Comparison of ENCODE assay signal across 34 cellular contexts in the genomic region with DNA sequence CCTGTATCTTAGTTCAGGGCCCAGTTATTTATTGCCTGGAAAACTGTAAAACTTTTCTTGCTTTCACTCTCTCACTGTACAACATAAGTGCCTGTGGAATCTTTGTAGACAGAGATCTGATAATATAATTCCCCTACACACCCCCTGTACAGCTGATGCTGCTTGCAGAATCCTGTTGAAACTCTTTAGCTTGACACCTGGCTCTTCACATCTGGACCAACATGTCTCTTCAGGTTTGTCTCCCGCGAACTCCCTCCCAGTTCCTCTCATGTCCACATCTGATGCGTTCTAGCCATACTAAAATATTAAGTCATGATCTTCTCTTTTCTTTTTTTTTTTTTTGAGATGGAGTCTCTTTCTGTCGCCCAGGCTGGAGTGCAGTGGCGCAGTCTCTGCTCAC.
"Had no signal": no experiment of that assay in that cellular context is flagged by ENCODE, and none has a peak within 500 bp of the region (broad histone marks: within the 10 kb centered on the region; RNA-seq: fewer than 3 reads in every experiment).

No MANE protein-coding gene starts in this region.

- H3K9me3 Mint-ChIP-seq: activated CD4-positive, alpha-beta memory T cell treated with anti-CD3 and anti-CD28 coated beads for 36 hours; activated naive CD8-positive, alpha-beta T cell treated with anti-CD3 and anti-CD28 coated beads, Interleukin-2, amount 50 U/mL, for 24 hours; activated T-helper 1 cell treated with anti-CD3 and anti-CD28 coated beads, Interleukin-12 subunit alpha, Interleukin-12 subunit beta, Interleukin-2, Interleukin-4 antibody, amounts not matched to agents 30 ng/mL and 10 ng/mL and 1 ng/mL, durations not matched to agents 14 hours and 24 hours and 36 hours; endodermal cell; mesothelial cell of epicardium; naive thymus-derived CD8-positive, alpha-beta T cell; stimulated activated effector memory CD8-positive, alpha-beta T cell treated with anti-CD3 and anti-CD28 coated beads, Interleukin-12 subunit alpha, Interleukin-12 subunit beta, amount 100 ng/mL, for 72 hours had no signal

- H3K36me3 ChIP-seq: heart left ventricle, stomach, tibial artery, upper lobe of right lung, WERI-Rb-1 had no signal

- H3K27me3 ChIP-seq: heart left ventricle, stomach, tibial artery, upper lobe of right lung had no signal

- H3K4me3 Mint-ChIP-seq: activated CD4-positive, alpha-beta memory T cell treated with anti-CD3 and anti-CD28 coated beads for 36 hours; activated CD4-positive, alpha-beta T cell treated with anti-CD3 and anti-CD28 coated beads, Interleukin-2, amount 10 ng/mL, durations not matched to agents 24 days and 14 days; activated naive CD4-positive, alpha-beta T cell treated with anti-CD3 and anti-CD28 coated beads, Interleukin-2, amount 10 ng/mL, durations not matched to agents 7 days and 5 days; activated naive CD8-positive, alpha-beta T cell treated with anti-CD3 and anti-CD28 coated beads, Interleukin-2, amount 50 U/mL, for 24 hours; activated T-helper 1 cell treated with anti-CD3 and anti-CD28 coated beads, Interleukin-12 subunit alpha, Interleukin-12 subunit beta, Interleukin-2, Interleukin-4 antibody, amounts not matched to agents 30 ng/mL and 10 ng/mL and 1 ng/mL, durations not matched to agents 14 hours and 24 hours and 36 hours; endodermal cell; immature natural killer cell; mesothelial cell of epicardium; naive thymus-derived CD8-positive, alpha-beta T cell; stimulated activated effector memory CD8-positive, alpha-beta T cell treated with anti-CD3 and anti-CD28 coated beads, Interleukin-12 subunit alpha, Interleukin-12 subunit beta, amount 100 ng/mL, for 72 hours; T-helper 17 cell had no signal

- H3K27me3 Mint-ChIP-seq: activated CD4-positive, alpha-beta memory T cell treated with anti-CD3 and anti-CD28 coated beads for 36 hours; activated CD4-positive, alpha-beta T cell treated with anti-CD3 and anti-CD28 coated beads, Interleukin-2, amount 10 ng/mL, durations not matched to agents 24 days and 14 days; activated naive CD8-positive, alpha-beta T cell treated with anti-CD3 and anti-CD28 coated beads, Interleukin-2, amount 50 U/mL, for 24 hours; naive thymus-derived CD8-positive, alpha-beta T cell; T-helper 17 cell had no signal

- H3K27ac Mint-ChIP-seq: activated CD4-positive, alpha-beta memory T cell treated with anti-CD3 and anti-CD28 coated beads for 36 hours; activated CD4-positive, alpha-beta T cell treated with anti-CD3 and anti-CD28 coated beads, Interleukin-2, amount 10 ng/mL, durations not matched to agents 24 days and 14 days; activated naive CD4-positive, alpha-beta T cell treated with anti-CD3 and anti-CD28 coated beads, Interleukin-2, amount 10 ng/mL, durations not matched to agents 7 days and 5 days; activated naive CD8-positive, alpha-beta T cell treated with anti-CD3 and anti-CD28 coated beads, Interleukin-2, amount 50 U/mL, for 24 hours; activated T-helper 1 cell treated with anti-CD3 and anti-CD28 coated beads, Interleukin-12 subunit alpha, Interleukin-12 subunit beta, Interleukin-2, Interleukin-4 antibody, amounts not matched to agents 30 ng/mL and 10 ng/mL and 1 ng/mL, durations not matched to agents 14 hours and 24 hours and 36 hours; endodermal cell; immature natural killer cell; stimulated activated effector memory CD8-positive, alpha-beta T cell treated with anti-CD3 and anti-CD28 coated beads, Interleukin-12 subunit alpha, Interleukin-12 subunit beta, amount 100 ng/mL, for 72 hours; T-helper 17 cell had no signal

- H3K36me3 Mint-ChIP-seq: activated CD4-positive, alpha-beta memory T cell treated with anti-CD3 and anti-CD28 coated beads for 36 hours; immature natural killer cell; mesothelial cell of epicardium; naive thymus-derived CD8-positive, alpha-beta T cell; stimulated activated effector memory CD8-positive, alpha-beta T cell treated with anti-CD3 and anti-CD28 coated beads, Interleukin-12 subunit alpha, Interleukin-12 subunit beta, amount 100 ng/mL, for 72 hours had no signal

- DNase-seq: activated CD4-positive, alpha-beta memory T cell treated with anti-CD3 and anti-CD28 coated beads for 36 hours; activated CD4-positive, alpha-beta T cell treated with anti-CD3 and anti-CD28 coated beads, Interleukin-2, amount 10 ng/mL, durations not matched to agents 24 days and 14 days; activated CD4-positive, CD25-positive, alpha-beta regulatory T cell treated with anti-CD3 and anti-CD28 coated beads, Interleukin-2, amount 50 U/mL, for 72 hours; activated CD8-positive, alpha-beta memory T cell treated with anti-CD3 and anti-CD28 coated beads, Interleukin-2, amount 50 U/mL, for 4 hours; activated gamma-delta T cell; activated naive CD4-positive, alpha-beta T cell treated with anti-CD3 and anti-CD28 coated beads, Interleukin-2, amount 10 ng/mL, durations not matched to agents 7 days and 5 days; activated naive CD8-positive, alpha-beta T cell treated with anti-CD3 and anti-CD28 coated beads, Interleukin-2, amount 50 U/mL, for 24 hours; activated T-cell treated with anti-CD3 and anti-CD28 coated beads, Interleukin-2, amount 50 U/mL, for 1 hour; amygdala; caudate nucleus; cortex of kidney; endodermal cell; foreskin fibroblast; heart left ventricle; hypothalamus; immature natural killer cell; kidney; left colon; mammary epithelial cell; naive thymus-derived CD8-positive, alpha-beta T cell; stimulated activated CD4-positive, alpha-beta T cell treated with anti-CD3 and anti-CD28 coated beads, Interleukin-12 subunit alpha, Interleukin-12 subunit beta, amount 100 ng/mL, for 4 hours; stimulated activated CD4-positive, alpha-beta T cell treated with anti-CD3 and anti-CD28 coated beads, Interleukin-4, amount 100 ng/mL, for 24 hours; stomach; T-helper 17 cell; T1000; tibial artery; upper lobe of right lung; WERI-Rb-1 had no signal

- H3K27ac ChIP-seq: stomach, tibial artery, upper lobe of right lung, WERI-Rb-1 had no signal

- H3K4me3 ChIP-seq: heart left ventricle, skin epidermis, stomach, tibial artery, upper lobe of right lung had no signal

- H3K9me3 ChIP-seq: heart left ventricle, stomach, tibial artery, upper lobe of right lung had no signal

- ATAC-seq: activated naive CD8-positive, alpha-beta T cell treated with anti-CD3 and anti-CD28 coated beads, Interleukin-2, amount 50 U/mL, for 24 hours; esophagus mucosa; heart left ventricle; left colon; naive thymus-derived CD8-positive, alpha-beta T cell; sciatic nerve; stimulated activated effector memory CD8-positive, alpha-beta T cell treated with anti-CD3 and anti-CD28 coated beads, Interleukin-12 subunit alpha, Interleukin-12 subunit beta, amount 100 ng/mL, for 72 hours; T-helper 17 cell; upper lobe of right lung had no signal
